18 cellular contexts compared by ENCODE assay signal in the genomic region with DNA sequence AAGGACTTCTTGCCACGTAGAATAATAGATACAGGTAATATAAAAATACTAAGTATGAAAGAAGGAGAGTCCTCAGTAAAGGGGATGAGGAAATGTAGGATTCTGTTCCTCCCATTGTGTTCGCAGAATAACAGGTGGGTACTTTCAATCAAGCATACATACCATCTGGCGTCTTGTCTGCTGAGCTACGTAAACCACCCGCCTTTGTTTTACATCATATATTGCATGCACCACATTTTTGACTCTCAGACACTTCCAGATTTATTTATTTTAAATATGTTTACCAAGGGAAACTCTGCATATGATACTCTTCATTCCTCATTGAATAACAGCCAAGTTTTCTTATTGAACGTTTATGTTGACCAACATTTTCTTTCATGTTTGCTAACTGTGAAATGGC.
DNase-seq lines count a peak whose midpoint lies in the region; ATAC-seq, FAIRE-seq and TF ChIP-seq lines count a peak whose summit lies in the region.
"Had no signal": no experiment of that assay in that cellular context is flagged by ENCODE, and none has a peak within 500 bp of the region (broad histone marks: within the 10 kb centered on the region; RNA-seq: fewer than 3 reads in every experiment).

No MANE protein-coding gene starts in this region.

- no peak for TF ChIP-seq POLR2A in H54 (IDR thresholded peaks at IDR 0.05; ENCODE audit: low read depth, low read length)

- intact Hi-C loops in posterior vena cava (cut with DNase I) = no loop called here

- ATAC-seq in HG03439 (IDR thresholded peaks at IDR 0.05; ENCODE audit: unreplicated experiment) = no peak
- ATAC-seq in GM18519 (IDR thresholded peaks at IDR 0.05; ENCODE audit: low FRiP score, unreplicated experiment) = no peak
- no peak for ATAC-seq in HG03432 (IDR thresholded peaks at IDR 0.05; ENCODE audit: unreplicated experiment)

- FAIRE-seq in H54 (lab: Jason Lieb, UNC) = peak; percentile 65
- FAIRE-seq: A204.1, G401.6, GM12891, RCC 7860 had no signal

- DNase-seq in COLO668 (lab: John Stamatoyannopoulos, UW; ENCODE audit: unreplicated experiment) = peak; percentile 30
- no peak for DNase-seq in H54 (ENCODE audit: insufficient read length, low spot score)
- peak; percentile 93 for DNase-seq in NCI-H2171 treated with DMSO at 0.1 percent for 48 hours (lab: John Stamatoyannopoulos, UW)
- DNase-seq in SHP77 (lab: John Stamatoyannopoulos, UW) = peak; percentile 73 to 90
- DNase-seq in posterior vena cava (ENCODE audit: low spot score) = no peak
- DNase-seq: DMS79, GM23248, HFFc6, MG63, NCI-H1417 treated with DMSO at 0.1 percent for 48 hours, SIG-M5 had no signal

Comparison
In these comparisons a context has a peak if more than half of its experiments do, and no peak if none do; other contexts are left out.
1. DNase-seq: peak in COLO668 (single experiment), NCI-H2171 treated with DMSO at 0.1 percent for 48 hours (single experiment) and SHP77 (2 of 2); none in H54 (single experiment) and posterior vena cava (single experiment).